Comparison of ENCODE assay signal across 8 cellular contexts in genomic region chr9:137550958-137551655, GRCh38. TPM values are rescaled to one million over a fixed set of nuclear protein-coding genes. Genes with fewer than 3 reads are reported as not detected.
DNase-seq lines count a peak whose midpoint lies in the region; ATAC-seq and TF ChIP-seq lines count a peak whose summit lies in the region.

No MANE protein-coding gene starts in this region.

- H3K27me3 ChIP-seq in adrenal gland, result no peaks in the 10 kb centered on the region

- peak overlapping the region; percentile 46 to 95 (median 83) for H3K27ac ChIP-seq in adrenal gland
- H3K27ac ChIP-seq in skin epidermis, result peak overlapping the region; percentile 13 to 88 (median 83)

- ATAC-seq in GM19395 (IDR thresholded peaks at IDR 0.05; ENCODE audit: unreplicated experiment), result peak; percentile 65
- ATAC-seq in HG03439 (IDR thresholded peaks at IDR 0.05; ENCODE audit: unreplicated experiment), result peak; percentile 39

- peak in 1 of 2 donors; percentile 47 for TF ChIP-seq POLR2A in adrenal gland (IDR thresholded peaks at IDR 0.05)

- H3K9me3 ChIP-seq in adrenal gland (replicated peaks in 1 of 3), result no peaks in the 10 kb centered on the region
- H3K9me3 ChIP-seq in iPS-18c (ENCODE audit: control insufficient read depth, insufficient read depth, low read length), result peaks cover 4% of the 10 kb centered on the region

- in situ Hi-C loops in Caki2 (cut with HindIII; ENCODE audit: low pct_unique_long_range_greater_than_20kb, low sequenced_read_pairs), result no loop called here

- intact Hi-C loops in adrenal gland (cut with DNase I), result no loop called here

- 0 to 3% (median 1%) methylated on average over 18 to 58 of the region's 61 CpGs; no CpG with 5 or more reads in 1 of the 4 donors for WGBS in adrenal gland, 4 donors

- TF ChIP-seq CTCF in adrenal gland (IDR thresholded peaks at IDR 0.05), result peak in 5 of 6 experiments; percentile 33 to 64 (median 45)

- H3K4me1 ChIP-seq in adrenal gland (replicated peaks in 1 of 2), result peaks cover 8 to 19% of the 10 kb centered on the region in 2 donors

- DNase-seq in Caki2 (ENCODE audit: low read depth), result peak; percentile 90
- DNase-seq in NCI-H69 (lab: John Stamatoyannopoulos, UW), result peak; percentile 97
- peak in 4 of 7 donors; percentile 50 to 76 (median 64) for DNase-seq in adrenal gland
- DNase-seq in stimulated activated CD4-positive, alpha-beta T cell treated with anti-CD3 and anti-CD28 coated beads, Interleukin-4, amount 100 ng/mL, for 24 hours, result no peak

- peaks cover 0 to 17% of the 10 kb centered on the region in 2 donors for H3K36me3 ChIP-seq in adrenal gland (replicated peaks in 1 of 2)

- H3K4me3 ChIP-seq in adrenal gland (peak overlapping the region in 2 of 4 donors; percentile 62 to 81), iPS-18c (ENCODE audit: insufficient read depth, low read depth, low read length) (peak overlapping the region; percentile 49), skin epidermis (peak overlapping the region; percentile 51 to 94 (median 88))

RNA-seq across cellular contexts. Expression of gene MRPL41, which starts 0.6 kb away (rescaled TPM):
- total RNA-seq in Caki2 (2014; rRNA removed; shearing (Covaris generic); ENCODE audit: low replicate concordance), result 65.2 and 71.9 TPM in 2 replicates
- 100 to 1,000 TPM in 2 of 8 donors, 10 to 100 TPM in 6; 52.2 to 110 (median 84.6) TPM for total RNA-seq in adrenal gland
- polyA plus RNA-seq in adrenal gland, result 100 to 1,000 TPM in 2 of 3 donors, 1 to 10 TPM in 1; 6.1 to 335 (median 293) TPM

RNA-seq across cellular contexts. Expression of gene PNPLA7, which starts 0.9 kb away (rescaled TPM):
- total RNA-seq in Caki2 (2014; rRNA removed; shearing (Covaris generic); ENCODE audit: low replicate concordance), result 0.09 and 0.98 TPM in 2 replicates
- total RNA-seq in adrenal gland, result 10 to 100 TPM in 5 of 8 donors, 1 to 10 TPM in 3; 5.3 to 19.2 (median 10.8) TPM
- polyA plus RNA-seq in adrenal gland, result 10 to 100 TPM in 2 of 3 donors, under 1 TPM in 1; 0.70 to 64.1 (median 35.5) TPM

RNA-seq across cellular contexts. Expression of gene DPH7, which starts 27.6 kb away (rescaled TPM):
- total RNA-seq in Caki2 (2014; rRNA removed; shearing (Covaris generic); ENCODE audit: low replicate concordance), result 6.6 and 18.6 TPM in 2 replicates
- 10 to 100 TPM; 20.0 to 39.4 (median 24.0) TPM for total RNA-seq in adrenal gland
- 10 to 100 TPM; 17.2 to 88.3 (median 75.0) TPM for polyA plus RNA-seq in adrenal gland

RNA-seq across cellular contexts. Expression of gene ZMYND19, which starts 39.2 kb away (rescaled TPM):
- 21.1 and 27.8 TPM in 2 replicates for total RNA-seq in Caki2 (2014; rRNA removed; shearing (Covaris generic); ENCODE audit: low replicate concordance)
- total RNA-seq in adrenal gland, result 10 to 100 TPM in 7 of 8 donors, 1 to 10 TPM in 1; 5.2 to 26.2 (median 15.1) TPM
- polyA plus RNA-seq in adrenal gland, result 10 to 100 TPM in 2 of 3 donors, 1 to 10 TPM in 1; 7.9 to 33.5 (median 33.2) TPM

RNA-seq across cellular contexts. Expression of gene ARRDC1, which starts 54.4 kb away (rescaled TPM):
- total RNA-seq in Caki2 (2014; rRNA removed; shearing (Covaris generic); ENCODE audit: low replicate concordance), result 54.7 and 81.3 TPM in 2 replicates
- 10 to 100 TPM; 19.5 to 59.4 (median 35.7) TPM for total RNA-seq in adrenal gland
- polyA plus RNA-seq in adrenal gland, result 100 to 1,000 TPM in 2 of 3 donors, 10 to 100 TPM in 1; 14.1 to 194 (median 125) TPM
